In genomic region chr17:79048826-79049755, GRCh38 we compare ENCODE assay signal across 19 cellular contexts. TPM values are rescaled to one million over a fixed set of nuclear protein-coding genes. Genes with fewer than 3 reads are reported as not detected.
DNase-seq lines count a peak whose midpoint lies in the region; ATAC-seq, FAIRE-seq and TF ChIP-seq lines count a peak whose summit lies in the region.
"Had no signal": no experiment of that assay in that cellular context is flagged by ENCODE, and none has a peak within 500 bp of the region (broad histone marks: within the 10 kb centered on the region; RNA-seq: fewer than 3 reads in every experiment).

No MANE protein-coding gene starts in this region.

- ATAC-seq in Right ventricle myocardium inferior: no peak
- ATAC-seq in omental fat pad (ENCODE audit: low FRiP score): no peak
- no peak for ATAC-seq in GM21423 (IDR thresholded peaks at IDR 0.05; ENCODE audit: unreplicated experiment)
- ATAC-seq: A549 had no signal

- TF ChIP-seq POLR2A in vagina (IDR thresholded peaks at IDR 0.05) (no peak), H54 (IDR thresholded peaks at IDR 0.05; ENCODE audit: low read depth, low read length) (no peak)

- H3K27ac Mint-ChIP-seq in chondrocyte (ENCODE audit: unreplicated experiment): no peak overlapping the region

- TF ChIP-seq CTCF in left ventricle myocardium inferior (IDR thresholded peaks at IDR 0.05; ENCODE audit: borderline replicate concordance) (no peak), chondrocyte (IDR thresholded peaks at IDR 0.05) (no peak), omental fat pad (IDR thresholded peaks at IDR 0.05) (no peak), vagina (IDR thresholded peaks at IDR 0.05) (no peak)

- intact Hi-C loops in left ventricle myocardium inferior (cut with micrococcal nuclease) (no loop called here), Right ventricle myocardium inferior (cut with DNase I) (no loop called here), vagina (cut with DNase I) (loop anchor here (5.0 kb wide), 1 partner anchor 33 kb away; no protein-coding TSS in a partner anchor)

- H3K27me3 ChIP-seq in left ventricle myocardium inferior (ENCODE audit: low read depth) (no peaks in the 10 kb centered on the region), vagina (no peaks in the 10 kb centered on the region)
- H3K27me3 ChIP-seq: MG63 had no signal

- no peak overlapping the region for H3K4me3 Mint-ChIP-seq in chondrocyte (ENCODE audit: unreplicated experiment)

- H3K9me3 Mint-ChIP-seq in chondrocyte (ENCODE audit: low read depth): peaks cover 6% of the 10 kb centered on the region

- peaks cover 32% of the 10 kb centered on the region for H3K36me3 ChIP-seq in left ventricle myocardium inferior
- H3K36me3 ChIP-seq in vagina: no peaks in the 10 kb centered on the region
- H3K36me3 ChIP-seq: MG63 had no signal

- peaks cover 8% of the 10 kb centered on the region for H3K36me3 Mint-ChIP-seq in chondrocyte (ENCODE audit: low read depth)

- H3K4me1 ChIP-seq in left ventricle myocardium inferior (peaks cover 63% of the 10 kb centered on the region), vagina (peaks cover 20% of the 10 kb centered on the region)
- H3K4me1 ChIP-seq: A549, Caco-2 had no signal

- peaks cover 9% of the 10 kb centered on the region for H3K9me3 ChIP-seq in left ventricle myocardium inferior (replicated peaks)
- H3K9me3 ChIP-seq in vagina: no peaks in the 10 kb centered on the region

- peaks cover 16% of the 10 kb centered on the region for H3K27me3 Mint-ChIP-seq in chondrocyte (ENCODE audit: low read depth)

- H3K27ac ChIP-seq in left ventricle myocardium inferior (replicated peaks) (peak overlapping the region; percentile 91), vagina (peak overlapping the region; percentile 48)
- H3K27ac ChIP-seq: A549, PC-9 had no signal

- no peak for DNase-seq in left ventricle myocardium inferior
- DNase-seq in Right ventricle myocardium inferior (ENCODE audit: missing footprints): no peak
- peak; percentile 72 for DNase-seq in chondrocyte (ENCODE audit: low spot score)
- peak; percentile 21 for DNase-seq in omental fat pad (ENCODE audit: low spot score)
- no peak for DNase-seq in vagina (ENCODE audit: extremely low spot score in 2 of 2)
- DNase-seq in activated CD4-positive, alpha-beta T cell treated with anti-CD3 and anti-CD28 coated beads for 1 hour: no peak
- DNase-seq in H54 (ENCODE audit: insufficient read length, low spot score): no peak
- DNase-seq: Caco-2, DMS53, GOT3, MG63, NCI-H1105, NCI-H1694 treated with DMSO at 0.1 percent for 48 hours, NCI-H446, NCI-H748 treated with DMSO at 0.1 percent for 48 hours, PC-9 had no signal

- FAIRE-seq in H54 (lab: Jason Lieb, UNC): no peak
- FAIRE-seq: A549, GM12891 had no signal

- H3K4me3 ChIP-seq in left ventricle myocardium inferior (no peak overlapping the region), vagina (no peak overlapping the region)
- H3K4me3 ChIP-seq: A549, MG63, PC-9 had no signal

- H3K4me1 Mint-ChIP-seq in chondrocyte (ENCODE audit: low read depth): peaks cover 17% of the 10 kb centered on the region

RNA-seq across cellular contexts. Expression of gene C1QTNF1, which starts 25.1 kb away (rescaled TPM):
- 146 TPM for total RNA-seq in left ventricle myocardium inferior
- total RNA-seq in Right ventricle myocardium inferior: 240 TPM
- 74.7 to 96.2 TPM (median 74.9 TPM) in 3 replicates for total RNA-seq in chondrocyte
- total RNA-seq in omental fat pad: 100 to 1,000 TPM; 110 to 438 (median 388) TPM
- total RNA-seq in vagina: 30.7 TPM

RNA-seq across cellular contexts. Expression of gene ENGASE, which starts 25.5 kb away (rescaled TPM):
- 31.5 TPM for total RNA-seq in left ventricle myocardium inferior
- total RNA-seq in Right ventricle myocardium inferior: 29.8 TPM
- total RNA-seq in chondrocyte: 16.8 to 30.7 TPM (median 19.7 TPM) in 3 replicates
- 10 to 100 TPM; 12.2 to 52.3 (median 22.2) TPM for total RNA-seq in omental fat pad
- 13.8 TPM for total RNA-seq in vagina

RNA-seq across cellular contexts. Expression of gene CANT1, which starts 39.5 kb away (rescaled TPM):
- total RNA-seq in left ventricle myocardium inferior (24.2 TPM), Right ventricle myocardium inferior (31.1 TPM), chondrocyte (37.3 to 50.5 TPM (median 47.9 TPM) in 3 replicates), omental fat pad (10 to 100 TPM; 24.0 to 34.8 (median 30.3) TPM), vagina (23.1 TPM)

Comparison
In these comparisons a context has a peak if more than half of its experiments do, and no peak if none do; other contexts are left out.
1. DNase-seq: peak in chondrocyte (single experiment) and omental fat pad (single experiment); none in left ventricle myocardium inferior (single experiment), Right ventricle myocardium inferior (single experiment), vagina (0 of 2), activated CD4-positive, alpha-beta T cell treated with anti-CD3 and anti-CD28 coated beads for 1 hour (single experiment) and H54 (single experiment).